Comparison of ENCODE assay signal across 11 cellular contexts in genomic region chr20:13277663-13278295, GRCh38.
"Had no signal": no experiment of that assay in that cellular context is flagged by ENCODE, and none has a peak within 500 bp of the region (broad histone marks: within the 10 kb centered on the region; RNA-seq: fewer than 3 reads in every experiment).

No MANE protein-coding gene starts in this region.

- H3K27me3 ChIP-seq: ascending aorta, esophagus squamous epithelium had no signal

- H3K36me3 ChIP-seq: esophagus squamous epithelium, lower lobe of right lung had no signal

- H3K4me1 ChIP-seq: lower lobe of right lung had no signal

- H3K9ac ChIP-seq: parathyroid adenoma had no signal

- DNase-seq: activated CD4-positive, alpha-beta T cell treated with anti-CD3 and anti-CD28 coated beads for 1 hour; activated CD4-positive, alpha-beta T cell treated with anti-CD3 and anti-CD28 coated beads, Interleukin-2, amount 50 U/mL, for 48 hours; activated gamma-delta T cell; activated naive CD8-positive, alpha-beta T cell treated with anti-CD3 and anti-CD28 coated beads for 36 hours; activated T-cell treated with anti-CD3 and anti-CD28 coated beads, Interleukin-2, amount 50 U/mL, for 48 hours; esophagus squamous epithelium; lower lobe of right lung; naive B cell; T-helper 2 cell had no signal

- H3K9me3 ChIP-seq: ascending aorta, esophagus squamous epithelium, lower lobe of right lung had no signal

- H3K4me3 ChIP-seq: ascending aorta, esophagus squamous epithelium, lower lobe of right lung had no signal

- H2AFZ ChIP-seq: parathyroid adenoma had no signal

- H3K79me2 ChIP-seq: parathyroid adenoma had no signal

- H3K27ac ChIP-seq: lower lobe of right lung, parathyroid adenoma had no signal
